ENCODE assay signal across 1 cellular context in genomic region chr3:31244929-31245817, GRCh38.
TF ChIP-seq lines count a peak whose summit lies in the region.

No MANE protein-coding gene starts in this region.

TF ChIP-seq in GM12878, 131 proteins besides CTCF, POLR2A, EP300 and RAD21 (continued from another document and continues in another):
- TF ChIP-seq NKRF (conservative IDR thresholded peaks at IDR 0.05) (no peak), RFX5 (IDR thresholded peaks at IDR 0.05; ENCODE audit: low read depth, low read length) (no peak), NFIC (IDR thresholded peaks at IDR 0.05; ENCODE audit: low read depth, low read length) (peak; percentile 79), SUZ12 (IDR thresholded peaks at IDR 0.05; ENCODE audit: unreplicated experiment) (no peak), BRCA1 (IDR thresholded peaks at IDR 0.05; ENCODE audit: low read depth, low read length) (no peak), RB1 (IDR thresholded peaks at IDR 0.05; ENCODE audit: borderline replicate concordance) (no peak), PAX8 (IDR thresholded peaks at IDR 0.05) (0 out of 2 replicates have a peak, but pooled peaks have one; percentile 65), SMARCA5 (IDR thresholded peaks at IDR 0.05) (peak; percentile 38), FOS (IDR thresholded peaks at IDR 0.05; ENCODE audit: borderline replicate concordance, extremely low read depth, insufficient read length) (no peak), EZH2 (IDR thresholded peaks at IDR 0.05; ENCODE audit: borderline replicate concordance, control insufficient read depth, low read depth, low read length) (no peak), GATAD2B (conservative IDR thresholded peaks at IDR 0.05; ENCODE audit: low read depth) (0 out of 2 replicates have a peak, but pooled peaks have one; percentile 71), ZNF687 (IDR thresholded peaks at IDR 0.05) (peak; percentile 79), CBX5 (IDR thresholded peaks at IDR 0.05; ENCODE audit: low read depth) (peak; percentile 38; the same call in 1 of the 2 replicates), LARP7 (IDR thresholded peaks at IDR 0.05) (no peak; the same call in 1 of the 2 replicates), ZBTB4 (CRISPR knock-in tag; IDR thresholded peaks at IDR 0.05) (0 out of 2 replicates have a peak, but pooled peaks have one; percentile 29), IKZF2 (IDR thresholded peaks at IDR 0.05) (peak in 1 of 2 experiments; percentile 22; a peak in 1 of 4 replicates), PAX5 (IDR thresholded peaks at IDR 0.05; ENCODE audit: borderline replicate concordance, low read depth, low read length) (peak; percentile 37; the same call in 1 of the 2 replicates), ZNF622 (IDR thresholded peaks at IDR 0.05) (no peak), CEBPZ (IDR thresholded peaks at IDR 0.05; ENCODE audit: low read depth, low read length) (no peak), ZNF384 (IDR thresholded peaks at IDR 0.05; ENCODE audit: borderline replicate concordance, low read depth, low read length) (no peak), KLF5 (IDR thresholded peaks at IDR 0.05; ENCODE audit: partially characterized antibody) (no peak), ZBTB40 (IDR thresholded peaks at IDR 0.05; ENCODE audit: borderline replicate concordance) (no peak), YBX1 (IDR thresholded peaks at IDR 0.05) (no peak), JUND (IDR thresholded peaks at IDR 0.05; ENCODE audit: low read depth, low read length) (no peak), IRF5 (IDR thresholded peaks at IDR 0.05; ENCODE audit: borderline replicate concordance) (no peak), PKNOX1 (IDR thresholded peaks at IDR 0.05) (no peak; the same call in 1 of the 2 replicates), SP1 (IDR thresholded peaks at IDR 0.05; ENCODE audit: low read depth, low read length) (no peak), TCF3 (IDR thresholded peaks at IDR 0.05; ENCODE audit: borderline replicate concordance, insufficient read depth, low read depth, low read length) (no peak), RAD51 (IDR thresholded peaks at IDR 0.05) (peak; percentile 25; the same call in 1 of the 2 replicates), MLLT1 (IDR thresholded peaks at IDR 0.05) (peak; percentile 70), NBN (IDR thresholded peaks at IDR 0.05) (0 out of 2 replicates have a peak, but pooled peaks have one; percentile 54), CEBPB (IDR thresholded peaks at IDR 0.05; ENCODE audit: borderline replicate concordance in 1 of 2, low read depth in 2 of 2, low read length in 2 of 2) (no peak), MEF2B (IDR thresholded peaks at IDR 0.05; ENCODE audit: partially characterized antibody, poor library complexity, severe bottlenecking) (peak; percentile 92), CHD2 (IDR thresholded peaks at IDR 0.05; ENCODE audit: borderline replicate concordance, low read depth, low read length) (peak; percentile 51; the same call in 1 of the 2 replicates), ELK1 (IDR thresholded peaks at IDR 0.05; ENCODE audit: low read depth, low read length) (no peak)
